In the genomic region with DNA sequence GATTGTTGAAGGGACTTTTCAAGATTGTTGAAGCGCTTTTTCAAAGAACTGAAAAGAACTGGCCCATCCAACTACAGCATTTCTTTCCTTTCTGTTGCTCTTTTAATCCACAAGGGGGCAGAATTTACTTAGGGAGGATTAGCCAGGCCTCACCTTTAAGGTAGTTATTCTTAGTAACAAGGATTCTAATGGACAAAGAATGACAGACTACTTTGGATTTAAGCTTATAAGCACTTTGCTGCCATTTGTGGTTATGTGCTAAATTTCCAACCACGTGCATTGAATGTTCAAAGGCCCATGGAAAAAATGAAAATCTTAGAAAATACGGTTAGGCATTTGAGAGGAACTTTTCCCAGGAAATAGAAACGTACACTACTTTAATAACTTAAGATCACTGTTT, we compare ENCODE assay signal across 8 cellular contexts.
DNase-seq lines count a peak whose midpoint lies in the region; ATAC-seq, FAIRE-seq and TF ChIP-seq lines count a peak whose summit lies in the region.

No MANE protein-coding gene starts in this region.

- no peak overlapping the region for H3K27ac Mint-ChIP-seq in stimulated activated naive B cell treated with anti-CD40 and anti-IgM and Interleukin-4, amounts not matched to agents 10 μg/mL and 1 μg/mL and 100 μg/mL, for 72 hours

- in situ Hi-C loops in astrocyte of the spinal cord (cut with HindIII; ENCODE audit: low sequenced_read_pairs) = loop anchor here (25.0 kb wide), 1 partner anchor 151 kb away; no protein-coding TSS in a partner anchor

- no peaks in the 10 kb centered on the region for H3K36me3 ChIP-seq in iPS DF 6.9 (ENCODE audit: control insufficient read depth, insufficient read depth, low read length)

- no peak overlapping the region for H3K27ac ChIP-seq in iPS DF 6.9 (ENCODE audit: low read length)

- no peak overlapping the region for H3K4me3 ChIP-seq in AG10803 (ENCODE audit: low read length)
- no peak overlapping the region for H3K4me3 ChIP-seq in astrocyte of the spinal cord (ENCODE audit: low read depth, low read length)
- H3K4me3 ChIP-seq in iPS DF 6.9 (ENCODE audit: low read length) = no peak overlapping the region

- peaks cover 2 to 5% of the 10 kb centered on the region in 2 donors for H3K9me3 Mint-ChIP-seq in stimulated activated naive B cell treated with anti-CD40 and anti-IgM and Interleukin-4, amounts not matched to agents 10 μg/mL and 1 μg/mL and 100 μg/mL, for 72 hours

- no CpG with 5 or more reads among the region's 4 CpGs for WGBS in iPS DF 6.9 (ENCODE audit: insufficient coverage, insufficient read length)

- H3K27me3 ChIP-seq in iPS DF 6.9 (ENCODE audit: control insufficient read depth, insufficient read depth, low read length) = no peaks in the 10 kb centered on the region; the same call in 1 of the 2 replicates

- TF ChIP-seq CTCF in AG10803 (conservative IDR thresholded peaks at IDR 0.05; ENCODE audit: low read length) (peak; percentile 79), astrocyte of the spinal cord (IDR thresholded peaks at IDR 0.05; ENCODE audit: low read depth, low read length) (peak; percentile 62)

- peak; percentile 93 for FAIRE-seq in GM19239 (lab: Jason Lieb, UNC)

- H3K4me3 Mint-ChIP-seq in stimulated activated naive B cell treated with anti-CD40 and anti-IgM and Interleukin-4, amounts not matched to agents 10 μg/mL and 1 μg/mL and 100 μg/mL, for 72 hours = no peak overlapping the region

- DNase-seq in AG10803 (ENCODE audit: low read depth) = peak; percentile 42
- DNase-seq in GM19239 (ENCODE audit: insufficient read length, low spot score) = peak; percentile 36
- DNase-seq in NCI-H345 (lab: John Stamatoyannopoulos, UW) = peak; percentile 53
- peak; percentile 59 for DNase-seq in astrocyte of the spinal cord (ENCODE audit: low read depth, low spot score)
- peak; percentile 4 for DNase-seq in iPS DF 6.9 (ENCODE audit: low read depth, low spot score)
- DNase-seq in stimulated activated naive B cell treated with anti-CD40 and anti-IgM and Interleukin-4, amounts not matched to agents 10 μg/mL and 1 μg/mL and 100 μg/mL, for 72 hours = no peak
- DNase-seq in activated effector memory CD4-positive, alpha-beta T cell treated with anti-CD3 and anti-CD28 coated beads, Interleukin-2, amount 50 U/mL, for 16 hours = no peak

- H3K9me3 ChIP-seq in iPS DF 6.9 (ENCODE audit: control insufficient read depth, insufficient read depth, low read length) = no peaks in the 10 kb centered on the region

- H3K36me3 Mint-ChIP-seq in stimulated activated naive B cell treated with anti-CD40 and anti-IgM and Interleukin-4, amounts not matched to agents 10 μg/mL and 1 μg/mL and 100 μg/mL, for 72 hours = peaks cover 0 to 2% of the 10 kb centered on the region in 2 donors

- H3K4me1 Mint-ChIP-seq in stimulated activated naive B cell treated with anti-CD40 and anti-IgM and Interleukin-4, amounts not matched to agents 10 μg/mL and 1 μg/mL and 100 μg/mL, for 72 hours = no peaks in the 10 kb centered on the region

- ATAC-seq in stimulated activated naive B cell treated with anti-CD40 and anti-IgM and Interleukin-4, amounts not matched to agents 10 μg/mL and 1 μg/mL and 100 μg/mL, for 72 hours (replicated peaks) = peak; percentile 56 to 58
- no peak for ATAC-seq in HG02870 (IDR thresholded peaks at IDR 0.05; ENCODE audit: unreplicated experiment)

- H3K27me3 Mint-ChIP-seq in stimulated activated naive B cell treated with anti-CD40 and anti-IgM and Interleukin-4, amounts not matched to agents 10 μg/mL and 1 μg/mL and 100 μg/mL, for 72 hours = peaks cover 17 to 19% of the 10 kb centered on the region in 2 donors

- H3K4me1 ChIP-seq in iPS DF 6.9 (ENCODE audit: control insufficient read depth, insufficient read depth, low read length) = no peaks in the 10 kb centered on the region

Comparison
In these comparisons a context has a peak if more than half of its experiments do, and no peak if none do; other contexts are left out.
1. DNase-seq: peak in AG10803 (single experiment), GM19239 (single experiment), NCI-H345 (single experiment), astrocyte of the spinal cord (single experiment) and iPS DF 6.9 (single experiment); none in stimulated activated naive B cell treated with anti-CD40 and anti-IgM and Interleukin-4, amounts not matched to agents 10 μg/mL and 1 μg/mL and 100 μg/mL, for 72 hours (single experiment) and activated effector memory CD4-positive, alpha-beta T cell treated with anti-CD3 and anti-CD28 coated beads, Interleukin-2, amount 50 U/mL, for 16 hours (single experiment).